In the genomic region with DNA sequence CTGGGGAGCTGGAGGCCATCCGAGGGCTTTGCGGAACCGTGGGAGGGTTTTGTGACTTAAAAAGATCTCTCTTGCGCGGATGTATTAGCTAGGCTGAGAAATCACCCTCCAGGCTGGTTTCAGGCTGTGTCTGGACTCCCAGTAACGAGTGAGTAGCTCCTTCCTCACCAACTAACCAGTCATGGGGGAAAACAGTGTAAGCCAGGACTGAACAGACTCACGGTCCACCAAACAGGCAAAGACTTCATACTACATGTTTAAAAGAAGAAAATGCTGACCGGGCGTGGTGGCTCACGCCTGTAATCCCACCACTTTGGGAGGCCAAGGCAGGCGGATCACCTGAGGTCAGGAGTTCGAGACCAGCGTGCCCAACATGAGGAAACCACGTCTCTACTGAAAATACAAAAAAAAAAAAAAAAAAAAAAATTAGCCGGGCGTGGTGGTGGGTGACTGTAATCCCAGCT, we compare ENCODE assay signal across 1 cellular context.
TF ChIP-seq lines count a peak whose summit lies in the region.

No MANE protein-coding gene starts in this region.

TF ChIP-seq in endothelial cell of umbilical vein, 7 proteins besides CTCF, POLR2A, EP300 and RAD21:
- TF ChIP-seq POLR2AphosphoS5 (IDR thresholded peaks at IDR 0.05; ENCODE audit: insufficient read depth, low read depth, low read length) (no peak), FOS (IDR thresholded peaks at IDR 0.05; ENCODE audit: borderline replicate concordance, insufficient read depth, low read length) (no peak), MYC (IDR thresholded peaks at IDR 0.05; ENCODE audit: low read depth, low read length) (no peak), GATA2 (IDR thresholded peaks at IDR 0.05; ENCODE audit: insufficient read depth, insufficient read length, low read depth, low read length) (no peak), EZH2 (IDR thresholded peaks at IDR 0.05; ENCODE audit: borderline replicate concordance, low read depth, low read length, severe bottlenecking) (no peak), JUN (IDR thresholded peaks at IDR 0.05; ENCODE audit: borderline replicate concordance, insufficient read depth, insufficient read length, low read depth) (no peak)
- TF ChIP-seq, protein P1, sequence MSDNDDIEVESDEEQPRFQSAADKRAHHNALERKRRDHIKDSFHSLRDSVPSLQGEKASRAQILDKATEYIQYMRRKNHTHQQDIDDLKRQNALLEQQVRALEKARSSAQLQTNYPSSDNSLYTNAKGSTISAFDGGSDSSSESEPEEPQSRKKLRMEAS (IDR thresholded peaks at IDR 0.05; ENCODE audit: insufficient read depth, insufficient read length), result no peak
